11 cellular contexts compared by ENCODE assay signal in the genomic region with DNA sequence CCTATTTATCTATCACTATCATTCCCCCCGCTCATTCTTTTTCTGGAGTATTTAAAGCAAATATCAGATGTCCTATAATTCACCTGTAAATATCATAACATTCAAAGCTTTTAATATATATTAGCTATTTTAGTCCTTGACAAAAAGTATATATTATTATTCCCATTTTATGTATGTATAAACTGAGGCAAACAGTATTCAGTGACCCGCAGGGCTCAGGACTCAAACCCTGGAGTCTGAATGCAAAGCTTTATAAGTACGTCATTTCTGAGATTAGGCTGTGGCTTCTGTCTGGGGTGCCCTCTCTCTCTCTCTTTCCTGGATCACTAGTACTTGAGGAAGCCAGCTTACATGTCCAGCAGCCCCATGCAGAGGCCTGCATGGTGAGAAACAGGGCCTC.
"Had no signal": no experiment of that assay in that cellular context is flagged by ENCODE, and none has a peak within 500 bp of the region (broad histone marks: within the 10 kb centered on the region; RNA-seq: fewer than 3 reads in every experiment).

No MANE protein-coding gene starts in this region.

- H3K9ac ChIP-seq: GM23248 had no signal

- H3K4me2 ChIP-seq: GM23338 had no signal

- DNase-seq: GM23248, GOT3, H7, H9, HCEC 1CT, HFFc6 had no signal

- FAIRE-seq: H1, H54 had no signal

- H2AFZ ChIP-seq: GM23248, GM23338 had no signal

- ATAC-seq: GM23338, HCT116 had no signal

- H3K36me3 ChIP-seq: HAP-1 had no signal

- H3K9me3 ChIP-seq: HAP-1 had no signal

- H3K4me3 ChIP-seq: GM23248, GM23338, HAP-1 had no signal

- H3K27ac ChIP-seq: GM23248 had no signal
